1 cellular context compared by ENCODE assay signal in genomic region chr19:1478934-1479707, GRCh38.
TF ChIP-seq lines count a peak whose summit lies in the region.

TSS of gene C19orf25 (minus strand) at chr19:1479215. CDS start at chr19:1478903, 312 bp downstream.

TF ChIP-seq in HepG2, 621 proteins besides CTCF, POLR2A, EP300 and RAD21 (continued from another document):
- TF ChIP-seq ZNF142 (CRISPR knock-in tag; IDR thresholded peaks at IDR 0.05) (peak; percentile 74), ERF (CRISPR knock-in tag; IDR thresholded peaks at IDR 0.05) (peak; percentile 77), ESRRA (CRISPR knock-in tag; IDR thresholded peaks at IDR 0.05; ENCODE audit: low read depth) (peak; percentile 91), GTF3A (CRISPR knock-in tag; conservative IDR thresholded peaks at IDR 0.05) (no peak; the same call in 1 of the 2 replicates), ZNF17 (CRISPR knock-in tag; IDR thresholded peaks at IDR 0.05) (no peak)
